ENCODE assay signal across 18 cellular contexts in the genomic region with DNA sequence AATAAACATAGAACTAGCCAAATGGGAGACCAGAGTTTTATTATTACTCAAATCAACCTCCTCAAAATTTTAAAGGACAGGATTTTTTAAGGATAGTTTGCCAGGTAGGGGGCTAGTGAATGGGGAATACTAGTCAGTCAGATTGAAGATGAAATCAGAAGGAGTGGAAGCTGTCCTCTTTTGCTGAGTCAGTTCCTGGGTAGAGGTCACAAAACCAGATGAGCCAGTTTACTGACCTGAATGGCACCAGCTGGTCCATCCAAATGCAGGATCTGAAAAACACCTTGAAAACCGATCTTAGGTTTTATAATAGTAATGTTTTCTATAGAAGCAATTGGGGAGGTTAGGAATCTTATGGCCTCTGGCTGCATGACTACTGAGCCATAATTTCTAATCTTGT.
DNase-seq lines count a peak whose midpoint lies in the region; ATAC-seq, FAIRE-seq and TF ChIP-seq lines count a peak whose summit lies in the region.
"Had no signal": no experiment of that assay in that cellular context is flagged by ENCODE, and none has a peak within 500 bp of the region (broad histone marks: within the 10 kb centered on the region; RNA-seq: fewer than 3 reads in every experiment).

No MANE protein-coding gene starts in this region.

- H3K79me2 ChIP-seq in HepG2 (ENCODE audit: insufficient read depth, low read length) = no peaks in the 10 kb centered on the region
- no peaks in the 10 kb centered on the region for H3K79me2 ChIP-seq in PC-9 (ENCODE audit: low read depth)

- H3K4me2 ChIP-seq in HepG2 (ENCODE audit: low read depth, low read length) (no peak overlapping the region), PC-9 (peak overlapping the region; percentile 15; the same call in 1 of the 2 replicates)
- H3K4me2 ChIP-seq: BLaER1 had no signal

- TF ChIP-seq RAD21 in HepG2 (CRISPR knock-in tag; IDR thresholded peaks at IDR 0.05) = no peak

- no peak overlapping the region for H3K27ac ChIP-seq in HepG2 (ENCODE audit: extremely low read length, insufficient read depth, low read length)
- no peak overlapping the region for H3K27ac ChIP-seq in right lobe of liver
- no peak overlapping the region for H3K27ac ChIP-seq in PC-9
- no peak overlapping the region for H3K27ac ChIP-seq in foreskin keratinocyte
- H3K27ac ChIP-seq: BLaER1, GM23248 had no signal

- H4K20me1 ChIP-seq in HepG2 (ENCODE audit: insufficient read depth, low read length) (no peaks in the 10 kb centered on the region), PC-9 (ENCODE audit: insufficient read depth) (no peaks in the 10 kb centered on the region)
- H4K20me1 ChIP-seq: BLaER1 had no signal

- H3K27me3 ChIP-seq in HepG2 (ENCODE audit: control insufficient read depth in 1 of 2, insufficient read depth in 2 of 2, low read length in 2 of 2) (no peaks in the 10 kb centered on the region), right lobe of liver (no peaks in the 10 kb centered on the region), PC-9 (ENCODE audit: insufficient read depth, low read depth) (no peaks in the 10 kb centered on the region), foreskin keratinocyte (no peaks in the 10 kb centered on the region), HAP-1 (ENCODE audit: low read depth) (no peaks in the 10 kb centered on the region)
- H3K27me3 ChIP-seq: BLaER1 had no signal

- TF ChIP-seq POLR2A in HepG2 (IDR thresholded peaks at IDR 0.05; ENCODE audit: insufficient read depth in 1 of 2, low read depth in 2 of 2, low read length in 2 of 2) = no peak
- no peak for TF ChIP-seq POLR2A in right lobe of liver (IDR thresholded peaks at IDR 0.05)

- POLR2A ChIA-PET in HepG2 (lab: Yijun Ruan, JAX) = no interaction called here
- POLR2A ChIA-PET in PC-9 (lab: Charles Lee; ENCODE audit: unreplicated experiment) = no interaction called here

- H3K36me3 ChIP-seq in HepG2 (replicated peaks in 1 of 2; ENCODE audit: control insufficient read depth in 1 of 2, insufficient read depth in 2 of 2, low read length in 2 of 2) (no peaks in the 10 kb centered on the region), right lobe of liver (no peaks in the 10 kb centered on the region), PC-9 (ENCODE audit: low read depth) (no peaks in the 10 kb centered on the region), HAP-1 (replicated peaks) (no peaks in the 10 kb centered on the region)
- H3K36me3 ChIP-seq: BLaER1 had no signal

- TF ChIP-seq CTCF in HepG2 (CRISPR knock-in tag; IDR thresholded peaks at IDR 0.05) = no peak
- TF ChIP-seq CTCF in right lobe of liver (IDR thresholded peaks at IDR 0.05) = no peak
- TF ChIP-seq CTCF in PC-9 (conservative IDR thresholded peaks at IDR 0.05) = no peak
- no peak for TF ChIP-seq CTCF in foreskin keratinocyte (conservative IDR thresholded peaks at IDR 0.05)

- intact Hi-C loops in HepG2 (cut with micrococcal nuclease; ENCODE audit: unreplicated experiment) = no loop called here
- intact Hi-C loops in right lobe of liver (cut with DNase I) = no loop called here
- intact Hi-C loops in PC-9 (cut with micrococcal nuclease; ENCODE audit: unreplicated experiment) = no loop called here

- H2AFZ ChIP-seq in HepG2 (ENCODE audit: low read length) = no peak overlapping the region
- H2AFZ ChIP-seq in PC-9 = no peak overlapping the region
- H2AFZ ChIP-seq: GM23248 had no signal

- H3K4me3 ChIP-seq in HepG2 (replicated peaks in 1 of 3; ENCODE audit: insufficient read depth in 1 of 3, low read depth in 2 of 3, low read length in 3 of 3) = no peak overlapping the region
- H3K4me3 ChIP-seq in right lobe of liver = no peak overlapping the region
- no peak overlapping the region for H3K4me3 ChIP-seq in PC-9
- no peak overlapping the region for H3K4me3 ChIP-seq in HAP-1
- H3K4me3 ChIP-seq: BLaER1, GM12878, GM23248, K562 had no signal

- no peak for TF ChIP-seq EP300 in HepG2 (IDR thresholded peaks at IDR 0.05; ENCODE audit: low read depth in 2 of 2, low read length in 2 of 2)
- no peak for TF ChIP-seq EP300 in HepG2 (CRISPR knock-in tag; IDR thresholded peaks at IDR 0.05; ENCODE audit: borderline replicate concordance)

- H3K4me1 ChIP-seq in HepG2 (ENCODE audit: insufficient read depth, low read length) (no peaks in the 10 kb centered on the region), right lobe of liver (no peaks in the 10 kb centered on the region), PC-9 (replicated peaks; ENCODE audit: insufficient read depth) (peaks cover 13% of the 10 kb centered on the region), foreskin keratinocyte (peaks cover 5% of the 10 kb centered on the region), HAP-1 (no peaks in the 10 kb centered on the region)
- H3K4me1 ChIP-seq: BLaER1, Caco-2 had no signal

- H3K9ac ChIP-seq in HepG2 (ENCODE audit: insufficient read depth, low read depth, low read length) = no peak overlapping the region
- H3K9ac ChIP-seq: BLaER1, GM23248 had no signal

- ATAC-seq in HepG2 (no peak), right lobe of liver (no peak), foreskin keratinocyte (peak; percentile 36)
- ATAC-seq: GM12878, K562 had no signal

- CTCF ChIA-PET in HepG2 (lab: Yijun Ruan, JAX; ENCODE audit: low intra/inter-chr PET ratio, low total read pairs) (no interaction called here), PC-9 (lab: Charles Lee) (no interaction called here)

- WGBS in HepG2 (ENCODE audit: low lambda C conversion rate) = 0% methylated on average over 1 of the region's 1 CpG
- 50% methylated on average over 1 of the region's 1 CpG for WGBS in right lobe of liver (ENCODE audit: insufficient coverage, low coverage, low lambda C conversion rate, missing lambda C conversion rate)

- H3F3A ChIP-seq in PC-9 (ENCODE audit: insufficient read depth, low read depth) = no peaks in the 10 kb centered on the region

- FAIRE-seq in HepG2 (lab: Jason Lieb, UNC) = no peak
- FAIRE-seq: GM12878, GM18507, HTR-8/SVneo, K562 had no signal

- DNase-seq in HepG2 (ENCODE audit: low spot score) (no peak), right lobe of liver (no peak), PC-9 (no peak), foreskin keratinocyte (no peak), HAP-1 (ENCODE audit: low spot score in 2 of 2) (no peak), SIG-M5 (lab: John Stamatoyannopoulos, UW) (no peak), NCI-H510A (lab: John Stamatoyannopoulos, UW) (no peak)
- DNase-seq: 8988T; AML-193; Caco-2; CD8-positive, alpha-beta memory T cell; GM23248; H9 had no signal

- H3K9me3 ChIP-seq in HepG2 (ENCODE audit: low read length) = no peaks in the 10 kb centered on the region
- H3K9me3 ChIP-seq in right lobe of liver = no peaks in the 10 kb centered on the region
- H3K9me3 ChIP-seq in PC-9 (ENCODE audit: insufficient read depth, low read depth) = peaks cover 7% of the 10 kb centered on the region; the same call in 1 of the 2 replicates
- no peaks in the 10 kb centered on the region for H3K9me3 ChIP-seq in HAP-1
- H3K9me3 ChIP-seq: BLaER1, Caco-2 had no signal

- H3K9me2 ChIP-seq in PC-9 (ENCODE audit: insufficient read depth) = no peaks in the 10 kb centered on the region

- BruUV-seq in HepG2 (replicated peaks; lab: Mats Ljungman, UMichigan) (no TSS peak), PC-9 (replicated peaks; lab: Mats Ljungman, UMichigan) (no TSS peak)

- in situ Hi-C loops in HepG2 (cut with HindIII; ENCODE audit: extremely low pct_ligation_motif_present, low pct_unique_long_range_greater_than_20kb) (no loop called here), HAP-1 (cut with MboI; ENCODE audit: low sequenced_read_pairs) (no loop called here)

TF ChIP-seq in HepG2, 621 proteins besides CTCF, POLR2A, EP300 and RAD21:
- TF ChIP-seq RAD51 (IDR thresholded peaks at IDR 0.05; ENCODE audit: borderline replicate concordance) = no peak
- TF ChIP-seq ZBTB38 (CRISPR knock-in tag; IDR thresholded peaks at IDR 0.05) = no peak
- TF ChIP-seq MAFK (conservative IDR thresholded peaks at IDR 0.05 in 1 of 2, IDR thresholded peaks at IDR 0.05 in 1 of 2; ENCODE audit: low read length in 2 of 2) = peak; percentile 49 to 66; a peak in 3 of 4 replicates
TF ChIP-seq in HepG2: peak in this region for 1.
